Comparison of ENCODE assay signal across 21 cellular contexts in genomic region chr10:110772454-110773025, GRCh38.
DNase-seq lines count a peak whose midpoint lies in the region; ATAC-seq and TF ChIP-seq lines count a peak whose summit lies in the region.
"Had no signal": no experiment of that assay in that cellular context is flagged by ENCODE, and none has a peak within 500 bp of the region (broad histone marks: within the 10 kb centered on the region; RNA-seq: fewer than 3 reads in every experiment).

No MANE protein-coding gene starts in this region.

- H3K4me3 ChIP-seq in heart right ventricle, result no peak overlapping the region
- no peak overlapping the region for H3K4me3 ChIP-seq in CD4-positive, alpha-beta memory T cell (ENCODE audit: low read length in 2 of 2)
- H3K4me3 ChIP-seq: adrenal gland, esophagus squamous epithelium had no signal

- peaks cover 2% of the 10 kb centered on the region for H3K36me3 Mint-ChIP-seq in activated T-helper 1 cell treated with anti-CD3 and anti-CD28 coated beads, Interleukin-12 subunit alpha, Interleukin-12 subunit beta, Interleukin-2, Interleukin-4 antibody, amounts not matched to agents 30 ng/mL and 10 ng/mL and 1 ng/mL, durations not matched to agents 14 hours and 24 hours and 36 hours (ENCODE audit: low read depth)
- H3K36me3 Mint-ChIP-seq in stimulated activated memory B cell treated with anti-CD40 and anti-IgM and Interleukin-4, amounts not matched to agents 10 μg/mL and 1 μg/mL and 100 μg/mL, for 72 hours, result no peaks in the 10 kb centered on the region
- H3K36me3 Mint-ChIP-seq in CD4-positive, alpha-beta memory T cell, result no peaks in the 10 kb centered on the region
- H3K36me3 Mint-ChIP-seq: memory B cell, naive B cell had no signal

- CTCF ChIA-PET in CD4-positive, alpha-beta memory T cell (lab: Charles Lee; ENCODE audit: partially characterized antibody), result interaction anchor here (1.4 kb wide), 1 partner anchor 121 kb away, joined by 3 read pairs; no protein-coding TSS in a partner anchor

- ATAC-seq in heart right ventricle (no peak), left cardiac atrium (no peak), GM18909 (IDR thresholded peaks at IDR 0.05; ENCODE audit: poor library complexity, unreplicated experiment) (no peak)
- no peak for ATAC-seq in stimulated activated memory B cell treated with anti-CD40 and anti-IgM and Interleukin-4, amounts not matched to agents 10 μg/mL and 1 μg/mL and 100 μg/mL, for 72 hours

- H3K27ac ChIP-seq in heart right ventricle, result peak overlapping the region in 6 of 10 donors; percentile 0 to 65 (median 18)
- no peak overlapping the region for H3K27ac ChIP-seq in CD4-positive, alpha-beta memory T cell (ENCODE audit: low read depth, low read length)
- H3K27ac ChIP-seq: adrenal gland, esophagus squamous epithelium had no signal

- intact Hi-C loops in heart right ventricle (cut with DNase I), result loop anchor here in 1 of 10 donors (10.0 kb wide), 1 partner anchor 128 kb away; the partner anchor contains the start of gene RBM20
- intact Hi-C loops in left cardiac atrium (cut with DNase I), result no loop called here
- intact Hi-C loops in activated T-helper 1 cell treated with anti-CD3 and anti-CD28 coated beads, Interleukin-12 subunit alpha, Interleukin-12 subunit beta, Interleukin-2, Interleukin-4 antibody, amounts not matched to agents 30 ng/mL and 10 ng/mL and 1 ng/mL, durations not matched to agents 14 hours and 24 hours and 36 hours (cut with micrococcal nuclease), result loop anchor here (10.0 kb wide), 1 partner anchor 348 kb away; no protein-coding TSS in a partner anchor
- intact Hi-C loops in CD4-positive, alpha-beta memory T cell (cut with micrococcal nuclease), result no loop called here

- H3K9me3 ChIP-seq in heart right ventricle, result no peaks in the 10 kb centered on the region
- H3K9me3 ChIP-seq in CD4-positive, alpha-beta memory T cell (ENCODE audit: control insufficient read depth in 1 of 2, low read length in 2 of 2), result no peaks in the 10 kb centered on the region
- H3K9me3 ChIP-seq: adrenal gland, esophagus squamous epithelium had no signal

- peaks cover 3% of the 10 kb centered on the region for H3K9me3 Mint-ChIP-seq in activated T-helper 1 cell treated with anti-CD3 and anti-CD28 coated beads, Interleukin-12 subunit alpha, Interleukin-12 subunit beta, Interleukin-2, Interleukin-4 antibody, amounts not matched to agents 30 ng/mL and 10 ng/mL and 1 ng/mL, durations not matched to agents 14 hours and 24 hours and 36 hours
- H3K9me3 Mint-ChIP-seq in stimulated activated memory B cell treated with anti-CD40 and anti-IgM and Interleukin-4, amounts not matched to agents 10 μg/mL and 1 μg/mL and 100 μg/mL, for 72 hours, result no peaks in the 10 kb centered on the region
- H3K9me3 Mint-ChIP-seq in CD4-positive, alpha-beta memory T cell, result peaks cover 0 to 2% (median 0%) of the 10 kb centered on the region in 8 donors
- H3K9me3 Mint-ChIP-seq: activated B cell treated with CpG ODN at 0.5 μM for 24 hours, memory B cell, naive B cell had no signal

- POLR2A ChIA-PET in CD4-positive, alpha-beta memory T cell (lab: Charles Lee; ENCODE audit: partially characterized antibody), result interaction anchor here (3.5 kb wide), 1 partner anchor 99 kb away, joined by 14 read pairs; the partner anchor contains the start of gene PDCD4

- peaks cover 7% of the 10 kb centered on the region for H3K27me3 Mint-ChIP-seq in activated T-helper 1 cell treated with anti-CD3 and anti-CD28 coated beads, Interleukin-12 subunit alpha, Interleukin-12 subunit beta, Interleukin-2, Interleukin-4 antibody, amounts not matched to agents 30 ng/mL and 10 ng/mL and 1 ng/mL, durations not matched to agents 14 hours and 24 hours and 36 hours (ENCODE audit: insufficient read depth)
- H3K27me3 Mint-ChIP-seq in stimulated activated memory B cell treated with anti-CD40 and anti-IgM and Interleukin-4, amounts not matched to agents 10 μg/mL and 1 μg/mL and 100 μg/mL, for 72 hours, result no peaks in the 10 kb centered on the region
- H3K27me3 Mint-ChIP-seq in CD4-positive, alpha-beta memory T cell, result no peaks in the 10 kb centered on the region
- H3K27me3 Mint-ChIP-seq: activated B cell treated with CpG ODN at 0.5 μM for 24 hours, memory B cell had no signal

- H3K27ac Mint-ChIP-seq in activated T-helper 1 cell treated with anti-CD3 and anti-CD28 coated beads, Interleukin-12 subunit alpha, Interleukin-12 subunit beta, Interleukin-2, Interleukin-4 antibody, amounts not matched to agents 30 ng/mL and 10 ng/mL and 1 ng/mL, durations not matched to agents 14 hours and 24 hours and 36 hours, result peak overlapping the region; percentile 25
- H3K27ac Mint-ChIP-seq in stimulated activated memory B cell treated with anti-CD40 and anti-IgM and Interleukin-4, amounts not matched to agents 10 μg/mL and 1 μg/mL and 100 μg/mL, for 72 hours, result peak overlapping the region; percentile 36
- H3K27ac Mint-ChIP-seq in CD4-positive, alpha-beta memory T cell, result no peak overlapping the region
- H3K27ac Mint-ChIP-seq: activated B cell treated with CpG ODN at 0.5 μM for 24 hours, memory B cell, naive B cell had no signal

- H3K4me1 Mint-ChIP-seq in activated T-helper 1 cell treated with anti-CD3 and anti-CD28 coated beads, Interleukin-12 subunit alpha, Interleukin-12 subunit beta, Interleukin-2, Interleukin-4 antibody, amounts not matched to agents 30 ng/mL and 10 ng/mL and 1 ng/mL, durations not matched to agents 14 hours and 24 hours and 36 hours (ENCODE audit: low read depth), result peaks cover 45% of the 10 kb centered on the region
- H3K4me1 Mint-ChIP-seq in stimulated activated memory B cell treated with anti-CD40 and anti-IgM and Interleukin-4, amounts not matched to agents 10 μg/mL and 1 μg/mL and 100 μg/mL, for 72 hours, result peaks cover 27% of the 10 kb centered on the region
- peaks cover 11 to 17% (median 16%) of the 10 kb centered on the region in 4 donors for H3K4me1 Mint-ChIP-seq in CD4-positive, alpha-beta memory T cell
- H3K4me1 Mint-ChIP-seq: naive B cell had no signal

- no peaks in the 10 kb centered on the region for H3K36me3 ChIP-seq in heart right ventricle
- no peaks in the 10 kb centered on the region for H3K36me3 ChIP-seq in CD4-positive, alpha-beta memory T cell (ENCODE audit: insufficient read depth, low read length)
- H3K36me3 ChIP-seq: adrenal gland, esophagus squamous epithelium had no signal

- H3K4me3 Mint-ChIP-seq in activated T-helper 1 cell treated with anti-CD3 and anti-CD28 coated beads, Interleukin-12 subunit alpha, Interleukin-12 subunit beta, Interleukin-2, Interleukin-4 antibody, amounts not matched to agents 30 ng/mL and 10 ng/mL and 1 ng/mL, durations not matched to agents 14 hours and 24 hours and 36 hours, result no peak overlapping the region
- H3K4me3 Mint-ChIP-seq in stimulated activated memory B cell treated with anti-CD40 and anti-IgM and Interleukin-4, amounts not matched to agents 10 μg/mL and 1 μg/mL and 100 μg/mL, for 72 hours, result no peak overlapping the region
- no peak overlapping the region for H3K4me3 Mint-ChIP-seq in CD4-positive, alpha-beta memory T cell
- H3K4me3 Mint-ChIP-seq: activated B cell treated with CpG ODN at 0.5 μM for 24 hours, memory B cell, naive B cell had no signal

- WGBS in heart right ventricle, 2 donors, result 53 to 71% methylated on average over 3 of the region's 3 CpGs

- peaks cover 0 to 74% (median 30%) of the 10 kb centered on the region in 9 donors for H3K4me1 ChIP-seq in heart right ventricle
- peaks cover 15% of the 10 kb centered on the region for H3K4me1 ChIP-seq in CD4-positive, alpha-beta memory T cell (ENCODE audit: insufficient read depth, low read length)
- H3K4me1 ChIP-seq: adrenal gland had no signal

- DNase-seq in heart right ventricle (no peak), left cardiac atrium (no peak), NCI-H146 treated with DMSO at 0.1 percent for 48 hours (lab: John Stamatoyannopoulos, UW; ENCODE audit: unreplicated experiment) (peak; percentile 28), NCI-H748 treated with DMSO at 0.1 percent for 48 hours (lab: John Stamatoyannopoulos, UW) (no peak)
- no peak for DNase-seq in activated T-helper 1 cell treated with anti-CD3 and anti-CD28 coated beads, Interleukin-12 subunit alpha, Interleukin-12 subunit beta, Interleukin-2, Interleukin-4 antibody, amounts not matched to agents 30 ng/mL and 10 ng/mL and 1 ng/mL, durations not matched to agents 14 hours and 24 hours and 36 hours (ENCODE audit: low spot score)
- no peak for DNase-seq in CD4-positive, alpha-beta memory T cell
- DNase-seq: activated B cell treated with CpG ODN at 0.5 μM for 24 hours; activated CD4-positive, alpha-beta T cell treated with anti-CD3 and anti-CD28 coated beads, Interleukin-2, amount 50 U/mL, for 48 hours; activated gamma-delta T cell; activated T-cell treated with anti-CD3 and anti-CD28 coated beads for 4 hours; adrenal gland; effector memory CD4-positive, alpha-beta T cell; esophagus squamous epithelium; kidney glomerular epithelial cell; naive B cell; NCI-H345; stimulated activated CD4-positive, alpha-beta T cell treated with anti-CD3 and anti-CD28 coated beads, Interleukin-12 subunit alpha, Interleukin-12 subunit beta, amount 100 ng/mL, for 4 hours; T1000 had no signal

- no peaks in the 10 kb centered on the region for H3K27me3 ChIP-seq in heart right ventricle
- no peaks in the 10 kb centered on the region for H3K27me3 ChIP-seq in CD4-positive, alpha-beta memory T cell (ENCODE audit: insufficient read depth, low read length)
- H3K27me3 ChIP-seq: adrenal gland, esophagus squamous epithelium had no signal

- TF ChIP-seq CTCF in heart right ventricle (IDR thresholded peaks at IDR 0.05), result no peak

Comparison
In these comparisons a context has a peak if more than half of its experiments do, and no peak if none do; other contexts are left out.
1. H3K27ac Mint-ChIP-seq: peak in activated T-helper 1 cell treated with anti-CD3 and anti-CD28 coated beads, Interleukin-12 subunit alpha, Interleukin-12 subunit beta, Interleukin-2, Interleukin-4 antibody, amounts not matched to agents 30 ng/mL and 10 ng/mL and 1 ng/mL, durations not matched to agents 14 hours and 24 hours and 36 hours (single experiment) and stimulated activated memory B cell treated with anti-CD40 and anti-IgM and Interleukin-4, amounts not matched to agents 10 μg/mL and 1 μg/mL and 100 μg/mL, for 72 hours (single experiment); none in CD4-positive, alpha-beta memory T cell (0 of 7).